In genomic region chr10:102055647-102056419, GRCh38 we compare ENCODE assay signal across 8 cellular contexts. TPM values are rescaled to one million over a fixed set of nuclear protein-coding genes. Genes with fewer than 3 reads are reported as not detected.
DNase-seq lines count a peak whose midpoint lies in the region; ATAC-seq and TF ChIP-seq lines count a peak whose summit lies in the region.

TSS of gene ARMH3 (minus strand) at chr10:102056173. CDS start at chr10:102040114, 16,059 bp downstream.

- H3K36me3 Mint-ChIP-seq in activated naive CD8-positive, alpha-beta T cell: no peaks in the 10 kb centered on the region
- H3K36me3 Mint-ChIP-seq in osteocyte (ENCODE audit: unreplicated experiment): no peaks in the 10 kb centered on the region

- no peaks in the 10 kb centered on the region for H3K27me3 Mint-ChIP-seq in activated naive CD8-positive, alpha-beta T cell
- no peaks in the 10 kb centered on the region for H3K27me3 Mint-ChIP-seq in osteocyte (ENCODE audit: unreplicated experiment)

- H3K9me3 Mint-ChIP-seq in activated naive CD8-positive, alpha-beta T cell (ENCODE audit: low read depth): no peaks in the 10 kb centered on the region
- H3K9me3 Mint-ChIP-seq in osteocyte (ENCODE audit: unreplicated experiment): no peaks in the 10 kb centered on the region

- H3K4me1 Mint-ChIP-seq in activated naive CD8-positive, alpha-beta T cell (ENCODE audit: low read depth): peaks cover 39% of the 10 kb centered on the region
- peaks cover 40% of the 10 kb centered on the region for H3K4me1 Mint-ChIP-seq in osteocyte (ENCODE audit: unreplicated experiment)

- TF ChIP-seq CTCF in GM06990 (IDR thresholded peaks at IDR 0.05; ENCODE audit: insufficient read depth, low read length, poor library complexity, severe bottlenecking) (no peak), osteocyte (IDR thresholded peaks at IDR 0.05) (no peak)

- peak within 1 kb of the TSS; percentile 77 for H3K27ac ChIP-seq in thymus (ENCODE audit: low read depth)

- DNase-seq in GM06990 (ENCODE audit: extremely low read depth, insufficient read length) (peak; percentile 94), NCI-H1092 (lab: John Stamatoyannopoulos, UW) (peak; percentile 90), SKM-1 treated with dmso at 0.1 percent for 144 hours (lab: John Stamatoyannopoulos, UW; ENCODE audit: unreplicated experiment) (peak; percentile 96), head of caudate nucleus (peak; percentile 91 to 99 (median 96)), osteocyte (ENCODE audit: extremely low spot score, unreplicated experiment) (peak; percentile 97)

- no peaks in the 10 kb centered on the region for H3K27me3 ChIP-seq in GM06990 (replicated peaks; ENCODE audit: control insufficient read depth, insufficient read depth, low read length)
- H3K27me3 ChIP-seq in thymus (ENCODE audit: control insufficient read depth, insufficient read depth): no peaks in the 10 kb centered on the region

- H3K4me1 ChIP-seq in thymus (ENCODE audit: control insufficient read depth, insufficient read depth, low read length): peaks cover 6% of the 10 kb centered on the region

- intact Hi-C loops in head of caudate nucleus (cut with DNase I): loop anchor here (2.0 kb wide), 1 partner anchor 77 kb away; the partner anchor contains the start of gene PPRC1

- H3K27ac Mint-ChIP-seq in activated naive CD8-positive, alpha-beta T cell: peak within 1 kb of the TSS; percentile 93
- peak within 1 kb of the TSS; percentile 93 for H3K27ac Mint-ChIP-seq in osteocyte (ENCODE audit: unreplicated experiment)

- H3K4me3 Mint-ChIP-seq in activated naive CD8-positive, alpha-beta T cell: peak within 1 kb of the TSS; percentile 97
- H3K4me3 Mint-ChIP-seq in osteocyte (ENCODE audit: unreplicated experiment): peak within 1 kb of the TSS; percentile 95

- H3K36me3 ChIP-seq in GM06990 (ENCODE audit: control insufficient read depth, insufficient read depth, low read length) (no peaks in the 10 kb centered on the region), thymus (ENCODE audit: control insufficient read depth, insufficient read depth) (no peaks in the 10 kb centered on the region)

- H3K4me3 ChIP-seq in GM06990 (replicated peaks; ENCODE audit: low read depth, low read length) (peak within 1 kb of the TSS; percentile 96), thymus (ENCODE audit: low read length) (peak within 1 kb of the TSS; percentile 79)

- no peaks in the 10 kb centered on the region for H3K9me3 ChIP-seq in thymus (ENCODE audit: control insufficient read depth)

- WGBS in thymus: under 1% methylated on average over 79 of the region's 79 CpGs

- peak; percentile 88 for ATAC-seq in HG02571 (IDR thresholded peaks at IDR 0.05; ENCODE audit: unreplicated experiment)

RNA-seq across cellular contexts. Expression of gene ARMH3, which starts in this region (rescaled TPM):
- total RNA-seq in osteocyte: 27.8 and 28.8 TPM in 2 replicates
- polyA plus RNA-seq in thymus: 18.2 TPM

Comparison
In these comparisons a context has a peak if more than half of its experiments do, and no peak if none do; other contexts are left out.
1. Peak in every context shown above with its lines: DNase-seq, ATAC-seq, H3K4me3 ChIP-seq and H3K27ac ChIP-seq.